Comparison of ENCODE assay signal across 10 cellular contexts in genomic region chr19:47187023-47187655, GRCh38. TPM values are rescaled to one million over a fixed set of nuclear protein-coding genes. Genes with fewer than 3 reads are reported as not detected.
DNase-seq lines count a peak whose midpoint lies in the region; ATAC-seq and TF ChIP-seq lines count a peak whose summit lies in the region.
"Had no signal": no experiment of that assay in that cellular context is flagged by ENCODE, and none has a peak within 500 bp of the region (broad histone marks: within the 10 kb centered on the region; RNA-seq: fewer than 3 reads in every experiment).

No MANE protein-coding gene starts in this region.

- ATAC-seq in GM18511 (IDR thresholded peaks at IDR 0.05; ENCODE audit: unreplicated experiment), result peak; percentile 25
- ATAC-seq in HG02642 (IDR thresholded peaks at IDR 0.05; ENCODE audit: poor library complexity, unreplicated experiment), result peak; percentile 12
- no peak for ATAC-seq in GM18907 (IDR thresholded peaks at IDR 0.05; ENCODE audit: unreplicated experiment)

- no peak for TF ChIP-seq CTCF in VCaP (conservative IDR thresholded peaks at IDR 0.05)
- no peak for TF ChIP-seq CTCF in neural crest cell (conservative IDR thresholded peaks at IDR 0.05)

- H3K27ac ChIP-seq in VCaP, result peak overlapping the region; percentile 85; the same call in 1 of the 2 replicates
- H3K27ac ChIP-seq: SJSA1 had no signal

- no peaks in the 10 kb centered on the region for H3K27me3 Mint-ChIP-seq in neural crest cell (ENCODE audit: low read depth)

- peak overlapping the region; percentile 10 for H3K27ac Mint-ChIP-seq in neural crest cell (ENCODE audit: unreplicated experiment)

- peaks cover 49% of the 10 kb centered on the region for H3K4me1 Mint-ChIP-seq in neural crest cell

- H3K4me3 Mint-ChIP-seq in neural crest cell, result no peak overlapping the region

- DNase-seq in neural crest cell (ENCODE audit: low read depth, low spot score) (no peak), hypothalamus (lab: John Stamatoyannopoulos, UW) (no peak), NCI-H1105 treated with DMSO at 0.1 percent for 48 hours (lab: John Stamatoyannopoulos, UW) (no peak), middle frontal gyrus (ENCODE audit: extremely low spot score, low spot score) (no peak)
- DNase-seq: NCI-H1048 had no signal

- no peaks in the 10 kb centered on the region for H3K9me3 Mint-ChIP-seq in neural crest cell

- peaks cover 7% of the 10 kb centered on the region for H3K36me3 Mint-ChIP-seq in neural crest cell (ENCODE audit: low read depth)

RNA-seq across cellular contexts. Expression of gene BBC3, which starts 43.9 kb away (rescaled TPM):
- 6.1 and 6.3 TPM in 2 replicates for total RNA-seq in neural crest cell

RNA-seq across cellular contexts. Expression of gene SAE1, which starts 56.5 kb away (rescaled TPM):
- 272 and 280 TPM in 2 replicates for total RNA-seq in neural crest cell
